20 cellular contexts compared by ENCODE assay signal in genomic region chr1:64538389-64538788, GRCh38.
"Had no signal": no experiment of that assay in that cellular context is flagged by ENCODE, and none has a peak within 500 bp of the region (broad histone marks: within the 10 kb centered on the region; RNA-seq: fewer than 3 reads in every experiment).

No MANE protein-coding gene starts in this region.

- ATAC-seq: gastrocnemius medialis, heart right ventricle, left ventricle myocardium superior, right cardiac atrium had no signal

- H3K27me3 Mint-ChIP-seq: progenitor cell of endocrine pancreas, type B pancreatic cell had no signal

- DNase-seq: dorsolateral prefrontal cortex; effector memory CD4-positive, alpha-beta T cell; gastrocnemius medialis; heart right ventricle; islet precursor cell; left ventricle myocardium superior; mesendoderm; naive B cell; occipital lobe; right cardiac atrium; small intestine; stimulated activated CD4-positive, alpha-beta T cell treated with anti-CD3 and anti-CD28 coated beads, Interleukin-12 subunit alpha, Interleukin-12 subunit beta, amount 100 ng/mL, for 4 hours; stomach had no signal

- H3K27me3 ChIP-seq: dorsolateral prefrontal cortex, esophagus muscularis mucosa, gastrocnemius medialis, heart right ventricle, pancreas, stomach had no signal

- H3K36me3 Mint-ChIP-seq: naive B cell had no signal

- H3K27ac Mint-ChIP-seq: naive B cell, progenitor cell of endocrine pancreas, type B pancreatic cell had no signal

- H3K4me3 ChIP-seq: coronary artery, dorsolateral prefrontal cortex, esophagus muscularis mucosa, gastrocnemius medialis, heart right ventricle, lung, pancreas, stomach had no signal

- H3K36me3 ChIP-seq: esophagus muscularis mucosa, gastrocnemius medialis, heart right ventricle, pancreas, stomach had no signal

- H3K27ac ChIP-seq: coronary artery, epithelial cell of prostate had no signal

- H3K4me3 Mint-ChIP-seq: naive B cell had no signal

- H3K9me3 ChIP-seq: esophagus muscularis mucosa, gastrocnemius medialis, pancreas, stomach had no signal
